Comparison of ENCODE assay signal across 10 cellular contexts in genomic region chrY:24825069-24825468, GRCh38. TPM values are rescaled to one million over a fixed set of nuclear protein-coding genes. Genes with fewer than 3 reads are reported as not detected.
"Had no signal": no experiment of that assay in that cellular context is flagged by ENCODE, and none has a peak within 500 bp of the region (broad histone marks: within the 10 kb centered on the region; RNA-seq: fewer than 3 reads in every experiment).

No MANE protein-coding gene starts in this region.

RNA-seq across cellular contexts. Expression of gene DAZ4, which starts 8.7 kb away (rescaled TPM):
- total RNA-seq: OCI-LY7, PC-3, PC-9, Peyer's patch, Right ventricle myocardium inferior, Right ventricle myocardium superior, RPMI7951, SJCRH30, SJSA1, SK-MEL-5 had no signal

RNA-seq across cellular contexts. Expression of gene DAZ3, which starts 11.9 kb away (rescaled TPM):
- total RNA-seq: OCI-LY7, PC-3, PC-9, Peyer's patch, Right ventricle myocardium inferior, Right ventricle myocardium superior, RPMI7951, SJCRH30, SJSA1, SK-MEL-5 had no signal
